In genomic region chr5:172437445-172438303, GRCh38 we compare ENCODE assay signal across 8 cellular contexts. TPM values are rescaled to one million over a fixed set of nuclear protein-coding genes. Genes with fewer than 3 reads are reported as not detected.
DNase-seq lines count a peak whose midpoint lies in the region; ATAC-seq and TF ChIP-seq lines count a peak whose summit lies in the region.

No MANE protein-coding gene starts in this region.

- no peaks in the 10 kb centered on the region for H3K4me1 Mint-ChIP-seq in activated naive CD4-positive, alpha-beta T cell treated with anti-CD3 and anti-CD28 coated beads for 36 hours (ENCODE audit: low read depth)

- H3K27me3 ChIP-seq in SJCRH30: no peaks in the 10 kb centered on the region
- no peaks in the 10 kb centered on the region for H3K27me3 ChIP-seq in smooth muscle cell (ENCODE audit: low read depth)
- no peaks in the 10 kb centered on the region for H3K27me3 ChIP-seq in Karpas-422 (ENCODE audit: low read length)

- CTCF ChIA-PET in activated naive CD4-positive, alpha-beta T cell treated with anti-CD3 and anti-CD28 coated beads for 36 hours (lab: Charles Lee): interaction anchor here (3.9 kb wide), 1 partner anchor 14 kb away, joined by 18 read pairs; no protein-coding TSS in a partner anchor

- H2AFZ ChIP-seq in smooth muscle cell (ENCODE audit: low read depth) (no peak overlapping the region), Karpas-422 (ENCODE audit: low read length) (no peak overlapping the region)

- H3K36me3 Mint-ChIP-seq in activated naive CD4-positive, alpha-beta T cell treated with anti-CD3 and anti-CD28 coated beads for 36 hours (ENCODE audit: low read depth): no peaks in the 10 kb centered on the region

- H3K27ac Mint-ChIP-seq in activated naive CD4-positive, alpha-beta T cell treated with anti-CD3 and anti-CD28 coated beads for 36 hours: no peak overlapping the region

- H3K27ac ChIP-seq in SJCRH30 (no peak overlapping the region), smooth muscle cell (ENCODE audit: low read depth) (peak overlapping the region; percentile 31), Karpas-422 (ENCODE audit: low read length) (no peak overlapping the region)

- no peaks in the 10 kb centered on the region for H3K9me3 Mint-ChIP-seq in activated naive CD4-positive, alpha-beta T cell treated with anti-CD3 and anti-CD28 coated beads for 36 hours

- intact Hi-C loops in head of caudate nucleus (cut with DNase I): no loop called here
- intact Hi-C loops in activated naive CD4-positive, alpha-beta T cell treated with anti-CD3 and anti-CD28 coated beads for 36 hours (cut with micrococcal nuclease): no loop called here

- ATAC-seq in GM18505 (IDR thresholded peaks at IDR 0.05; ENCODE audit: unreplicated experiment): no peak

- H3K36me3 ChIP-seq in SJCRH30: no peaks in the 10 kb centered on the region
- H3K36me3 ChIP-seq in smooth muscle cell (ENCODE audit: low read depth): no peaks in the 10 kb centered on the region
- H3K36me3 ChIP-seq in Karpas-422 (ENCODE audit: insufficient read depth, low read length): no peaks in the 10 kb centered on the region

- no peaks in the 10 kb centered on the region for H3K9me2 ChIP-seq in Karpas-422 (replicated peaks; ENCODE audit: insufficient read depth, low read length)

- H4K20me1 ChIP-seq in smooth muscle cell (ENCODE audit: low read depth) (peaks cover 100% of the 10 kb centered on the region), Karpas-422 (ENCODE audit: insufficient read depth, low read depth, low read length) (no peaks in the 10 kb centered on the region)

- H3K4me3 ChIP-seq in SJCRH30: no peak overlapping the region
- H3K4me3 ChIP-seq in smooth muscle cell: no peak overlapping the region
- no peak overlapping the region for H3K4me3 ChIP-seq in Karpas-422 (ENCODE audit: low read length)

- H3K9me3 ChIP-seq in SJCRH30 (replicated peaks): no peaks in the 10 kb centered on the region
- no peaks in the 10 kb centered on the region for H3K9me3 ChIP-seq in smooth muscle cell (replicated peaks; ENCODE audit: low read depth)
- H3K9me3 ChIP-seq in Karpas-422 (ENCODE audit: low read length): no peaks in the 10 kb centered on the region

- WGBS in smooth muscle cell (ENCODE audit: low lambda C conversion rate): 62% methylated on average over 14 of the region's 14 CpGs

- H3K27me3 Mint-ChIP-seq in activated naive CD4-positive, alpha-beta T cell treated with anti-CD3 and anti-CD28 coated beads for 36 hours (ENCODE audit: low read depth): no peaks in the 10 kb centered on the region

- DNase-seq in LoVo (ENCODE audit: low spot score) (peak; percentile 59), SJCRH30 (peak; percentile 90 to 96), head of caudate nucleus (peak in 23 of 42 donors; percentile 25 to 82 (median 57)), smooth muscle cell (lab: John Stamatoyannopoulos, UW; ENCODE audit: unreplicated experiment) (peak; percentile 54), NCI-H526 (lab: John Stamatoyannopoulos, UW) (no peak), Karpas-422 (no peak)
- no peak for DNase-seq in activated naive CD4-positive, alpha-beta T cell treated with anti-CD3 and anti-CD28 coated beads for 36 hours

- H3K4me3 Mint-ChIP-seq in activated naive CD4-positive, alpha-beta T cell treated with anti-CD3 and anti-CD28 coated beads for 36 hours: no peak overlapping the region

- H3K4me2 ChIP-seq in smooth muscle cell (no peak overlapping the region), Karpas-422 (ENCODE audit: low read depth, low read length, poor library complexity, severe bottlenecking) (no peak overlapping the region)

- H3K9ac ChIP-seq in smooth muscle cell (ENCODE audit: low read depth) (no peak overlapping the region), Karpas-422 (ENCODE audit: low read length) (no peak overlapping the region)

- no peak for TF ChIP-seq CTCF in smooth muscle cell (IDR thresholded peaks at IDR 0.05; ENCODE audit: borderline replicate concordance, insufficient read depth, poor library complexity, severe bottlenecking)

- no peak for TF ChIP-seq POLR2A in GM18505 (IDR thresholded peaks at IDR 0.05; ENCODE audit: borderline replicate concordance, extremely low read depth, insufficient read depth, insufficient read length)

- H3F3A ChIP-seq in smooth muscle cell (ENCODE audit: low read depth): no peaks in the 10 kb centered on the region

- H3K79me2 ChIP-seq in smooth muscle cell (ENCODE audit: low read depth) (peaks cover 97% of the 10 kb centered on the region), Karpas-422 (ENCODE audit: low read length) (no peaks in the 10 kb centered on the region)

- H3K4me1 ChIP-seq in SJCRH30: peaks cover 16% of the 10 kb centered on the region
- H3K4me1 ChIP-seq in smooth muscle cell (ENCODE audit: low read depth): peaks cover 5% of the 10 kb centered on the region
- no peaks in the 10 kb centered on the region for H3K4me1 ChIP-seq in Karpas-422 (ENCODE audit: low read length)

RNA-seq across cellular contexts. Expression of gene SH3PXD2B, which starts 16.7 kb away (rescaled TPM):
- 16.4 and 16.9 TPM in 2 replicates for total RNA-seq in SJCRH30 (2014; rRNA removed; shearing (Covaris generic))
- 36.5 and 36.7 TPM in 2 replicates for total RNA-seq in smooth muscle cell
- 39.4 and 43.7 TPM in 2 replicates for polyA plus RNA-seq in smooth muscle cell
- total RNA-seq in activated naive CD4-positive, alpha-beta T cell treated with anti-CD3 and anti-CD28 coated beads for 36 hours: 1 to 10 TPM; 1.1 to 1.3 TPM
- 0.15 TPM in 1 of 2 replicates, not detected in the other for total RNA-seq in Karpas-422 (2014; rRNA removed; shearing (Covaris generic); ENCODE audit: low replicate concordance)

Comparison
In these comparisons a context has a peak if more than half of its experiments do, and no peak if none do; other contexts are left out.
1. DNase-seq: peak in LoVo (single experiment), SJCRH30 (2 of 2), head of caudate nucleus (23 of 42) and smooth muscle cell (single experiment); none in activated naive CD4-positive, alpha-beta T cell treated with anti-CD3 and anti-CD28 coated beads for 36 hours (single experiment), NCI-H526 (0 of 2) and Karpas-422 (single experiment).